In the genomic region with DNA sequence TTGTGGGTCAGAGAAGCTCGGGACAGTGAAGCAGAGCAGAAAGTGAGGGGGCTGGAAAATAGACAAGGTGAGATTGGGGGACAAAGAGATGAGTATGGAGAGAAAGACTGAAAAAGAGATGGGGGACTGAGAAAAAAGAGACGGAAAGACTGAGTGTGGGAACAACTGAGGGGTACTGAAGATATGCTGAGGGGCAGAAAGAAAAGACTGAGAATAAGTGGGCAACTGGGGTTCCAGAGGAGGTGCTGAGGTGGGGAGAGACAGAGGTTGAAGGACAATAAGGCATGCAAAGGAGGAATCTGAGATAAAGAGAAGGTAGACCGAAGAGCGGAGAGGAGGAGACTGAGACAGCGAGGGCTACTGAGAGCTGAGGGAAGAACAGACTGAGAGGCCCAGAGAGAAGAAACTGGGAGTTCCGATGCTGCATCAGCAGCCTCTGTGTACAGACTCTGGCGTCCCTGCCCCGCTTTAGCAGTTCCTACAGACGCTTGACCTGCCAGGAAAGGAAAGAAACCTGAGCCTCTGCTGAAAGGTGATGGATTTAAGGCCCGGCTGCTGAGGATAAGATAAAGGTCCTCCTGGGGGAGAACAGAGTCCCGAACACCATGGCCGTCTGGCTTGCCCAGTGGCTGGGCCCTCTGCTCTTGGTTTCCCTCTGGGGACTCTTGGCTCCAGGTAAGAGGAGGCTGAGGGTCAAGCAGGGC, we compare ENCODE assay signal across 2 cellular contexts.
TF ChIP-seq lines count a peak whose summit lies in the region.

A gene with protein sequence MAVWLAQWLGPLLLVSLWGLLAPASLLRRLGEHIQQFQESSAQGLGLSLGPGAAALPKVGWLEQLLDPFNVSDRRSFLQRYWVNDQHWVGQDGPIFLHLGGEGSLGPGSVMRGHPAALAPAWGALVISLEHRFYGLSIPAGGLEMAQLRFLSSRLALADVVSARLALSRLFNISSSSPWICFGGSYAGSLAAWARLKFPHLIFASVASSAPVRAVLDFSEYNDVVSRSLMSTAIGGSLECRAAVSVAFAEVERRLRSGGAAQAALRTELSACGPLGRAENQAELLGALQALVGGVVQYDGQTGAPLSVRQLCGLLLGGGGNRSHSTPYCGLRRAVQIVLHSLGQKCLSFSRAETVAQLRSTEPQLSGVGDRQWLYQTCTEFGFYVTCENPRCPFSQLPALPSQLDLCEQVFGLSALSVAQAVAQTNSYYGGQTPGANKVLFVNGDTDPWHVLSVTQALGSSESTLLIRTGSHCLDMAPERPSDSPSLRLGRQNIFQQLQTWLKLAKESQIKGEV (plus strand): TSS at position 569 of the 704 bp plus-strand sequence. CDS start 37 bp downstream, at position 606.

TF ChIP-seq in HCT116, 20 proteins besides CTCF, POLR2A, EP300 and RAD21:
- TF ChIP-seq, protein P1, sequence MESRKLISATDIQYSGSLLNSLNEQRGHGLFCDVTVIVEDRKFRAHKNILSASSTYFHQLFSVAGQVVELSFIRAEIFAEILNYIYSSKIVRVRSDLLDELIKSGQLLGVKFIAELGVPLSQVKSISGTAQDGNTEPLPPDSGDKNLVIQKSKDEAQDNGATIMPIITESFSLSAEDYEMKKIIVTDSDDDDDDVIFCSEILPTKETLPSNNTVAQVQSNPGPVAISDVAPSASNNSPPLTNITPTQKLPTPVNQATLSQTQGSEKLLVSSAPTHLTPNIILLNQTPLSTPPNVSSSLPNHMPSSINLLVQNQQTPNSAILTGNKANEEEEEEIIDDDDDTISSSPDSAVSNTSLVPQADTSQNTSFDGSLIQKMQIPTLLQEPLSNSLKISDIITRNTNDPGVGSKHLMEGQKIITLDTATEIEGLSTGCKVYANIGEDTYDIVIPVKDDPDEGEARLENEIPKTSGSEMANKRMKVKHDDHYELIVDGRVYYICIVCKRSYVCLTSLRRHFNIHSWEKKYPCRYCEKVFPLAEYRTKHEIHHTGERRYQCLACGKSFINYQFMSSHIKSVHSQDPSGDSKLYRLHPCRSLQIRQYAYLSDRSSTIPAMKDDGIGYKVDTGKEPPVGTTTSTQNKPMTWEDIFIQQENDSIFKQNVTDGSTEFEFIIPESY (IDR thresholded peaks at IDR 0.05; ENCODE audit: extremely low read depth, insufficient replicate concordance, low read length): no peak

TF ChIP-seq in H1, 55 proteins besides CTCF, POLR2A, EP300 and RAD21:
- TF ChIP-seq SIN3A (conservative IDR thresholded peaks at IDR 0.05 in 1 of 2, IDR thresholded peaks at IDR 0.05 in 1 of 2; ENCODE audit: low read depth in 1 of 2, low read length in 2 of 2): no peak
- no peak for TF ChIP-seq POU5F1 (IDR thresholded peaks at IDR 0.05; ENCODE audit: low read depth, low read length)
- TF ChIP-seq EZH2 (IDR thresholded peaks at IDR 0.05; ENCODE audit: low read depth, low read length, severe bottlenecking): no peak
- no peak for TF ChIP-seq EGR1 (IDR thresholded peaks at IDR 0.05; ENCODE audit: borderline replicate concordance, low read depth, low read length)
- TF ChIP-seq BCL11A (IDR thresholded peaks at IDR 0.05; ENCODE audit: low read depth in 2 of 2, low read length in 2 of 2): no peak
- TF ChIP-seq HDAC6 (IDR thresholded peaks at IDR 0.05; ENCODE audit: low read depth, low read length): no peak
- no peak for TF ChIP-seq TCF12 (IDR thresholded peaks at IDR 0.05; ENCODE audit: low read depth, low read length)
- TF ChIP-seq TBP (IDR thresholded peaks at IDR 0.05; ENCODE audit: low read depth, low read length): no peak
- no peak for TF ChIP-seq SIRT6 (IDR thresholded peaks at IDR 0.05; ENCODE audit: low read length)
- no peak for TF ChIP-seq TEAD4 (IDR thresholded peaks at IDR 0.05; ENCODE audit: low read depth, low read length)
- no peak for TF ChIP-seq RXRA (IDR thresholded peaks at IDR 0.05; ENCODE audit: insufficient read depth, low read depth, low read length)
- TF ChIP-seq BRCA1 (IDR thresholded peaks at IDR 0.05; ENCODE audit: low read depth, low read length): no peak
- TF ChIP-seq SIX5 (IDR thresholded peaks at IDR 0.05; ENCODE audit: low read depth, low read length): no peak
- no peak for TF ChIP-seq JUND (IDR thresholded peaks at IDR 0.05; ENCODE audit: low read length)
TF ChIP-seq in H1: peak in this region for 0.
